19 cellular contexts compared by ENCODE assay signal in the genomic region with DNA sequence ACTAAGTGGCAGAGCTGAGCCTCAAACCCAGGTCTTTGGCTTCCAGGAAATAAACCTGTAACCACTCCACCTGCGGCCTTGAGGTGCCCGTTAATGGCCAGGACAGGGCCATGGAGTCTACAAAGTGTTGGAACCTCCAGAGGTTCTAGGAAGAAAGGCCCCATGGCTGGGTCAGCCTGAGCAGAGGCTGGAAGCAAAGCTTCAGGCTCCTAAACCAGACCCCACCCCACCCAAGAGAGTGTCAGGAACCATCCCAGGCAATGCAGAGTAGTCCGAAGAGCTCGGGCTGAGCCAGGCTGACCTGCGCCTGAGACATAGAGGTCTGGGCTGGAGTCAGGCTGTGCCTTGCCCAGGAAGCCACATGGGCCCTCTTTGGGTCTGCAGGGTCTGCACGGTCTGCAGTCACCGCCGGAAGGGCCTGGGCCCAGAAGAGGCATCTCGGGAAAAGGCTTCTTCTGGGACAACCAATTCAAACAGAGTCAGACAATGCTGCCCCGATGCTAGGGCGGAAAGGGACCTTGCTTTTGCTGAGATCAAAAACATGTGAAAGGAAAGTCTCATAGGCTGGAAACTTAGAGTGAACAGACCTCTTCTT. TPM values are rescaled to one million over a fixed set of nuclear protein-coding genes. Genes with fewer than 3 reads are reported as not detected.
DNase-seq lines count a peak whose midpoint lies in the region; TF ChIP-seq lines count a peak whose summit lies in the region.
"Had no signal": no experiment of that assay in that cellular context is flagged by ENCODE, and none has a peak within 500 bp of the region (broad histone marks: within the 10 kb centered on the region; RNA-seq: fewer than 3 reads in every experiment).

No MANE protein-coding gene starts in this region.

- H3K79me1 ChIP-seq in neuronal stem cell (ENCODE audit: low read depth, low read length) = no peaks in the 10 kb centered on the region

- H3K27ac Mint-ChIP-seq in endodermal cell (no peak overlapping the region), type B pancreatic cell (peak overlapping the region; percentile 54)
- H3K27ac Mint-ChIP-seq: CD8-positive, alpha-beta T cell; H9 had no signal

- no peak overlapping the region for H3K4ac ChIP-seq in neuronal stem cell (ENCODE audit: low read length)

- no peak overlapping the region; a peak in 1 of 22 replicates for H3K27ac ChIP-seq in BLaER1 treated with 17β-estradiol and CSF1 and Interleukin-3, amounts not matched to agents 10 nM and 100 nM
- H3K27ac ChIP-seq in endodermal cell (ENCODE audit: low read depth, low read length) = no peak overlapping the region
- no peak overlapping the region for H3K27ac ChIP-seq in neuronal stem cell (replicated peaks; ENCODE audit: low read length)
- H3K27ac ChIP-seq: BLaER1 had no signal

- H3K9me3 Mint-ChIP-seq in endodermal cell (no peaks in the 10 kb centered on the region), type B pancreatic cell (no peaks in the 10 kb centered on the region)
- H3K9me3 Mint-ChIP-seq: CD8-positive, alpha-beta T cell; H9 had no signal

- H3K4me1 Mint-ChIP-seq in endodermal cell (peaks cover 8% of the 10 kb centered on the region), type B pancreatic cell (ENCODE audit: unreplicated experiment) (peaks cover 33% of the 10 kb centered on the region)

- H3K36me3 Mint-ChIP-seq in endodermal cell (ENCODE audit: low read depth) (no peaks in the 10 kb centered on the region), type B pancreatic cell (no peaks in the 10 kb centered on the region)
- H3K36me3 Mint-ChIP-seq: CD8-positive, alpha-beta T cell had no signal

- H2AFZ ChIP-seq in neuronal stem cell (ENCODE audit: low read length) = no peak overlapping the region

- no peak overlapping the region for H3K9ac ChIP-seq in BLaER1 treated with 17β-estradiol and CSF1 and Interleukin-3, amounts not matched to agents 10 nM and 100 nM
- H3K9ac ChIP-seq in endodermal cell (ENCODE audit: extremely low read depth, low read length, poor library complexity, severe bottlenecking) = no peak overlapping the region
- peak overlapping the region; percentile 63 for H3K9ac ChIP-seq in neuronal stem cell (ENCODE audit: low read depth, low read length, poor library complexity)
- H3K9ac ChIP-seq: BLaER1 had no signal

- peak overlapping the region in 8 of 11 experiments; percentile 3 to 75 (median 52); a peak in 11 of 22 replicates for H3K4me2 ChIP-seq in BLaER1 treated with 17β-estradiol and CSF1 and Interleukin-3, amounts not matched to agents 10 nM and 100 nM
- no peak overlapping the region for H3K4me2 ChIP-seq in neuronal stem cell (ENCODE audit: insufficient read depth, low read length, poor library complexity, severe bottlenecking)
- H3K4me2 ChIP-seq: BLaER1 had no signal

- no peak overlapping the region for H2BK120ac ChIP-seq in neuronal stem cell (ENCODE audit: low read depth, low read length)

- H3K14ac ChIP-seq in neuronal stem cell (ENCODE audit: low read length) = no peak overlapping the region

- no peaks in the 10 kb centered on the region for H3K27me3 ChIP-seq in BLaER1 treated with 17β-estradiol and CSF1 and Interleukin-3, amounts not matched to agents 10 nM and 100 nM
- no peaks in the 10 kb centered on the region for H3K27me3 ChIP-seq in endodermal cell (ENCODE audit: control insufficient read depth, insufficient read depth, low read length, poor library complexity, severe bottlenecking)
- H3K27me3 ChIP-seq in neuronal stem cell (ENCODE audit: control insufficient read depth in 3 of 3, insufficient read depth in 3 of 3, low read depth in 1 of 3, low read length in 3 of 3) = peaks cover 0 to 27% (median 0%) of the 10 kb centered on the region in 3 experiments
- H3K27me3 ChIP-seq: BLaER1 had no signal

- no peak overlapping the region for H2BK5ac ChIP-seq in neuronal stem cell (ENCODE audit: low read length)

- peaks cover 9 to 24% (median 16%) of the 10 kb centered on the region in 10 experiments for H3K4me1 ChIP-seq in BLaER1 treated with 17β-estradiol and CSF1 and Interleukin-3, amounts not matched to agents 10 nM and 100 nM
- H3K4me1 ChIP-seq in endodermal cell (ENCODE audit: control insufficient read depth, insufficient read depth, low read length) (no peaks in the 10 kb centered on the region), neuronal stem cell (ENCODE audit: control insufficient read depth in 2 of 2, insufficient read depth in 1 of 2, low read depth in 1 of 2, low read length in 2 of 2) (peaks cover 6 to 7% of the 10 kb centered on the region in 2 donors)

- peak overlapping the region; percentile 73 for H2AK5ac ChIP-seq in neuronal stem cell (ENCODE audit: low read depth, low read length)

- no peak overlapping the region for H4K8ac ChIP-seq in neuronal stem cell (ENCODE audit: low read depth, low read length)

- no peak overlapping the region for H3K4me3 Mint-ChIP-seq in endodermal cell
- no peak overlapping the region for H3K4me3 Mint-ChIP-seq in type B pancreatic cell
- H3K4me3 Mint-ChIP-seq: CD8-positive, alpha-beta T cell; H9 had no signal

- no peaks in the 10 kb centered on the region for H3K9me3 ChIP-seq in BLaER1 treated with 17β-estradiol and CSF1 and Interleukin-3, amounts not matched to agents 10 nM and 100 nM (replicated peaks in 1 of 11)
- H3K9me3 ChIP-seq in endodermal cell (ENCODE audit: control insufficient read depth, low read length) (no peaks in the 10 kb centered on the region), neuronal stem cell (replicated peaks in 1 of 2; ENCODE audit: control insufficient read depth in 2 of 2, insufficient read depth in 1 of 2, low read depth in 1 of 2, low read length in 2 of 2) (peaks cover 0 to 2% of the 10 kb centered on the region in 2 donors)
- H3K9me3 ChIP-seq: BLaER1 had no signal

- peak; percentile 36 for DNase-seq in endodermal cell
- no peak for DNase-seq in neuronal stem cell (ENCODE audit: low spot score)
- DNase-seq in type B pancreatic cell (ENCODE audit: extremely low spot score, unreplicated experiment) = no peak
- no peak for DNase-seq in NCI-H69 (lab: John Stamatoyannopoulos, UW)
- DNase-seq in hippocampal formation (lab: John Stamatoyannopoulos, UW) = no peak
- no peak for DNase-seq in SW480 (ENCODE audit: low spot score)
- DNase-seq: 8988T; Calu3; CD8-positive, alpha-beta T cell; DMS79 treated with DMSO at 0.1 percent for 48 hours; GF-D8; H9 had no signal

- H3K27me3 Mint-ChIP-seq in endodermal cell (ENCODE audit: insufficient read depth) (no peaks in the 10 kb centered on the region), type B pancreatic cell (no peaks in the 10 kb centered on the region)

- WGBS in endodermal cell (ENCODE audit: insufficient coverage in 1 of 2, insufficient read length in 1 of 2), 2 experiments = 93 to 96% methylated on average over 9 to 11 of the region's 11 CpGs
- WGBS in neuronal stem cell (ENCODE audit: extremely low coverage in 2 of 2, insufficient read length in 2 of 2, insufficient replicate concordance in 1 of 2), 2 donors = no CpG with 5 or more reads among the region's 11 CpGs

- no peak overlapping the region for H4K91ac ChIP-seq in neuronal stem cell (ENCODE audit: low read depth, low read length, poor library complexity)

- H3K18ac ChIP-seq in neuronal stem cell (ENCODE audit: low read length) = peak overlapping the region; percentile 54

- H3K36me3 ChIP-seq in BLaER1 treated with 17β-estradiol and CSF1 and Interleukin-3, amounts not matched to agents 10 nM and 100 nM = no peaks in the 10 kb centered on the region
- H3K36me3 ChIP-seq in endodermal cell (ENCODE audit: control insufficient read depth, insufficient read depth, low read length) = no peaks in the 10 kb centered on the region
- H3K36me3 ChIP-seq in neuronal stem cell (replicated peaks in 1 of 2; ENCODE audit: control insufficient read depth in 2 of 2, insufficient read depth in 2 of 2, low read length in 2 of 2) = no peaks in the 10 kb centered on the region
- H3K36me3 ChIP-seq: BLaER1 had no signal

- TF ChIP-seq CTCF in endodermal cell (conservative IDR thresholded peaks at IDR 0.05) (no peak), type B pancreatic cell (conservative IDR thresholded peaks at IDR 0.05) (no peak)

- no peaks in the 10 kb centered on the region; a peak in 1 of 22 replicates for H4K20me1 ChIP-seq in BLaER1 treated with 17β-estradiol and CSF1 and Interleukin-3, amounts not matched to agents 10 nM and 100 nM
- H4K20me1 ChIP-seq: BLaER1 had no signal

- no peak overlapping the region for H3K4me3 ChIP-seq in BLaER1 treated with 17β-estradiol and CSF1 and Interleukin-3, amounts not matched to agents 10 nM and 100 nM
- H3K4me3 ChIP-seq in endodermal cell (ENCODE audit: low read length) (no peak overlapping the region), neuronal stem cell (ENCODE audit: low read length in 2 of 2) (no peak overlapping the region)
- H3K4me3 ChIP-seq: BLaER1, GM12878 had no signal

- H3K23ac ChIP-seq in neuronal stem cell (ENCODE audit: low read depth, low read length, poor library complexity) = no peak overlapping the region

- H2BK15ac ChIP-seq in neuronal stem cell (ENCODE audit: low read length) = peak overlapping the region; percentile 28

- H2BK12ac ChIP-seq in neuronal stem cell (ENCODE audit: low read length) = no peak overlapping the region

RNA-seq across cellular contexts. Expression of gene CIB4, which starts 6.4 kb away (rescaled TPM):
- not detected for total RNA-seq in endodermal cell
- polyA plus RNA-seq in endodermal cell (2013, experiment 1 of 2) = not detected
- not detected for polyA plus RNA-seq in endodermal cell (2013, experiment 2 of 2)
- polyA plus RNA-seq in neuronal stem cell (2013, experiment 1 of 2) = not detected
- polyA plus RNA-seq in neuronal stem cell (2013, experiment 2 of 2) = not detected
- not detected in 2 replicates for total RNA-seq in type B pancreatic cell (ENCODE audit: low replicate concordance)
- total RNA-seq: A673; Calu3; CD8-positive, alpha-beta T cell; GM12878; H1; H9; HT-29 had no signal
- polyA plus RNA-seq: AG04450, GM12878, H1 had no signal

RNA-seq across cellular contexts. Expression of gene KCNK3, which starts 57.8 kb away (rescaled TPM):
- not detected for total RNA-seq in endodermal cell
- 1.9 TPM for polyA plus RNA-seq in endodermal cell (2013, experiment 1 of 2)
- polyA plus RNA-seq in endodermal cell (2013, experiment 2 of 2) = 1.7 TPM
- polyA plus RNA-seq in neuronal stem cell (2013, experiment 1 of 2) = 0.03 TPM
- polyA plus RNA-seq in neuronal stem cell (2013, experiment 2 of 2) = 0.01 TPM
- 2.7 and 7.7 TPM in 2 replicates for total RNA-seq in type B pancreatic cell (ENCODE audit: low replicate concordance)
- total RNA-seq: Calu3; CD8-positive, alpha-beta T cell; HT-29 had no signal
- polyA plus RNA-seq: GM12878 had no signal
